ENCODE assay signal across 8 cellular contexts in genomic region chr12:56836800-56837663, GRCh38.
DNase-seq lines count a peak whose midpoint lies in the region; ATAC-seq and TF ChIP-seq lines count a peak whose summit lies in the region.

No MANE protein-coding gene starts in this region.

- intact Hi-C loops in activated CD8-positive, alpha-beta T cell treated with anti-CD3 and anti-CD28 coated beads for 36 hours (cut with micrococcal nuclease), result no loop called here
- intact Hi-C loops in left colon (cut with DNase I, micrococcal nuclease), result no loop called here

- CTCF ChIA-PET in activated CD8-positive, alpha-beta T cell treated with anti-CD3 and anti-CD28 coated beads for 36 hours (lab: Charles Lee), result interaction anchor here (1.5 to 2.1 kb wide), 2 partner anchors 151 to 164 kb away, joined by 7 read pairs; no protein-coding TSS in a partner anchor

- in situ Hi-C loops in ACHN (cut with HindIII; ENCODE audit: low pct_ligation_motif_present, low pct_unique_long_range_greater_than_20kb, low sequenced_read_pairs), result no loop called here

- TF ChIP-seq CTCF in activated CD8-positive, alpha-beta T cell treated with anti-CD3 and anti-CD28 coated beads for 36 hours (IDR thresholded peaks at IDR 0.05), result no peak
- TF ChIP-seq CTCF in progenitor cell of endocrine pancreas (IDR thresholded peaks at IDR 0.05; ENCODE audit: unreplicated experiment), result no peak

- peaks cover 3% of the 10 kb centered on the region for H3K9me3 Mint-ChIP-seq in activated CD8-positive, alpha-beta T cell treated with anti-CD3 and anti-CD28 coated beads for 36 hours
- no peaks in the 10 kb centered on the region for H3K9me3 Mint-ChIP-seq in progenitor cell of endocrine pancreas (ENCODE audit: low read depth)

- H3K27me3 Mint-ChIP-seq in activated CD8-positive, alpha-beta T cell treated with anti-CD3 and anti-CD28 coated beads for 36 hours, result no peaks in the 10 kb centered on the region
- H3K27me3 Mint-ChIP-seq in progenitor cell of endocrine pancreas, result peaks cover 2% of the 10 kb centered on the region

- no peak overlapping the region for H3K4me3 Mint-ChIP-seq in activated CD8-positive, alpha-beta T cell treated with anti-CD3 and anti-CD28 coated beads for 36 hours
- H3K4me3 Mint-ChIP-seq in progenitor cell of endocrine pancreas (ENCODE audit: low read depth), result no peak overlapping the region

- peak; percentile 98 for ATAC-seq in activated CD8-positive, alpha-beta T cell treated with anti-CD3 and anti-CD28 coated beads for 36 hours
- ATAC-seq in HG02870 (IDR thresholded peaks at IDR 0.05; ENCODE audit: unreplicated experiment) (no peak), HG02623 (IDR thresholded peaks at IDR 0.05; ENCODE audit: unreplicated experiment) (no peak), left colon (no peak)

- peak; percentile 27 for DNase-seq in ACHN
- DNase-seq in HS-27A (ENCODE audit: low read depth), result peak; percentile 68
- peak; percentile 62 for DNase-seq in activated CD8-positive, alpha-beta T cell treated with anti-CD3 and anti-CD28 coated beads for 36 hours
- peak; percentile 15 for DNase-seq in kidney glomerular epithelial cell (lab: John Stamatoyannopoulos, UW)
- no peak for DNase-seq in progenitor cell of endocrine pancreas (ENCODE audit: low spot score, unreplicated experiment)
- no peak for DNase-seq in left colon

- peaks cover 1% of the 10 kb centered on the region for H3K36me3 Mint-ChIP-seq in activated CD8-positive, alpha-beta T cell treated with anti-CD3 and anti-CD28 coated beads for 36 hours (ENCODE audit: low read depth)
- no peaks in the 10 kb centered on the region for H3K36me3 Mint-ChIP-seq in progenitor cell of endocrine pancreas (ENCODE audit: insufficient read depth)

- POLR2A ChIA-PET in activated CD8-positive, alpha-beta T cell treated with anti-CD3 and anti-CD28 coated beads for 36 hours (lab: Charles Lee), result interaction anchor here (0.6 kb wide), 2 partner anchors 180 to 219 kb away, joined by 3 to 5 read pairs; no protein-coding TSS in a partner anchor

- peak overlapping the region; percentile 56 for H3K27ac Mint-ChIP-seq in activated CD8-positive, alpha-beta T cell treated with anti-CD3 and anti-CD28 coated beads for 36 hours
- no peak overlapping the region for H3K27ac Mint-ChIP-seq in progenitor cell of endocrine pancreas

- H3K4me1 Mint-ChIP-seq in activated CD8-positive, alpha-beta T cell treated with anti-CD3 and anti-CD28 coated beads for 36 hours (ENCODE audit: low read depth), result peaks cover 15% of the 10 kb centered on the region
- H3K4me1 Mint-ChIP-seq in progenitor cell of endocrine pancreas (ENCODE audit: low read depth), result no peaks in the 10 kb centered on the region

Comparison
In these comparisons a context has a peak if more than half of its experiments do, and no peak if none do; other contexts are left out.
1. DNase-seq: peak in ACHN (single experiment), HS-27A (single experiment), activated CD8-positive, alpha-beta T cell treated with anti-CD3 and anti-CD28 coated beads for 36 hours (single experiment) and kidney glomerular epithelial cell (single experiment); none in progenitor cell of endocrine pancreas (single experiment) and left colon (0 of 2).